ENCODE assay signal across 27 cellular contexts in genomic region chr6:98929498-98930060, GRCh38. TPM values are rescaled to one million over a fixed set of nuclear protein-coding genes. Genes with fewer than 3 reads are reported as not detected.
A peak's percentile ranks its signal among the peaks of the same experiment; 100 is the strongest.
DNase-seq lines count a peak whose midpoint lies in the region; ATAC-seq, FAIRE-seq and TF ChIP-seq lines count a peak whose summit lies in the region.
"Had no signal": no experiment of that assay in that cellular context is flagged by ENCODE, and none has a peak within 500 bp of the region (broad histone marks: within the 10 kb centered on the region; RNA-seq: fewer than 3 reads in every experiment).

No MANE protein-coding gene starts in this region.

- TF ChIP-seq POLR2A in GM12891 (IDR thresholded peaks at IDR 0.05; ENCODE audit: low read depth, low read length), result no peak

- intact Hi-C loops in pancreas (cut with DNase I), result no loop called here

- H3K4me3 ChIP-seq in fibroblast of the aortic adventitia (ENCODE audit: low read depth, low read length), result no peak overlapping the region
- H3K4me3 ChIP-seq in pancreas, result no peak overlapping the region
- H3K4me3 ChIP-seq: GM23338, neural progenitor cell had no signal

- H3K9me3 ChIP-seq in pancreas, result no peaks in the 10 kb centered on the region

- H3K27me3 ChIP-seq in pancreas, result no peaks in the 10 kb centered on the region
- H3K27me3 ChIP-seq: neural progenitor cell had no signal

- 95 to 98% methylated on average over 2 of the region's 2 CpGs for WGBS in pancreas, 2 donors

- TF ChIP-seq CTCF in fibroblast of the aortic adventitia (IDR thresholded peaks at IDR 0.05; ENCODE audit: insufficient read depth, low read length) (no peak), pancreas (IDR thresholded peaks at IDR 0.05) (no peak)

- H3K36me3 ChIP-seq in pancreas, result peaks cover 0 to 4% (median 0%) of the 10 kb centered on the region in 3 donors
- H3K36me3 ChIP-seq: neural progenitor cell had no signal

- H3K4me3 Mint-ChIP-seq in stimulated activated naive CD8-positive, alpha-beta T cell treated with anti-CD3 and anti-CD28 coated beads, Interleukin-15, amount 100 ng/mL, for 72 hours, result no peak overlapping the region
- H3K4me3 Mint-ChIP-seq: activated CD4-positive, alpha-beta T cell treated with anti-CD3 and anti-CD28 coated beads, Interleukin-2, amount 10 ng/mL, durations not matched to agents 24 days and 14 days; activated naive CD4-positive, alpha-beta T cell treated with anti-CD3 and anti-CD28 coated beads, Interleukin-2, amount 50 U/mL, for 24 hours; B cell; endodermal cell; GM23338; neural progenitor cell had no signal

- peak; percentile 57 for ATAC-seq in stimulated activated naive CD8-positive, alpha-beta T cell treated with anti-CD3 and anti-CD28 coated beads, Interleukin-15, Interleukin-2, amounts not matched to agents 100 U/mL and 50 U/mL, for 24 hours
- no peak for ATAC-seq in stimulated activated naive CD8-positive, alpha-beta T cell treated with anti-CD3 and anti-CD28 coated beads, Interleukin-15, amount 100 ng/mL, for 72 hours
- peak; percentile 57 for ATAC-seq in HG03432 (IDR thresholded peaks at IDR 0.05; ENCODE audit: unreplicated experiment)
- no peak for ATAC-seq in pancreas
- ATAC-seq in esophagus mucosa, result no peak
- ATAC-seq: GM23338, HepG2 had no signal

- H3K27ac Mint-ChIP-seq in stimulated activated naive CD8-positive, alpha-beta T cell treated with anti-CD3 and anti-CD28 coated beads, Interleukin-15, amount 100 ng/mL, for 72 hours, result peak overlapping the region in 1 of 2 donors; percentile 65
- H3K27ac Mint-ChIP-seq: activated CD4-positive, alpha-beta T cell treated with anti-CD3 and anti-CD28 coated beads, Interleukin-2, amount 10 ng/mL, durations not matched to agents 24 days and 14 days; activated naive CD4-positive, alpha-beta T cell treated with anti-CD3 and anti-CD28 coated beads, Interleukin-2, amount 50 U/mL, for 24 hours; B cell; endodermal cell; GM23338; neural progenitor cell; progenitor cell of endocrine pancreas had no signal

- no peaks in the 10 kb centered on the region for H3K9me3 Mint-ChIP-seq in stimulated activated naive CD8-positive, alpha-beta T cell treated with anti-CD3 and anti-CD28 coated beads, Interleukin-15, amount 100 ng/mL, for 72 hours
- H3K9me3 Mint-ChIP-seq: activated CD4-positive, alpha-beta T cell treated with anti-CD3 and anti-CD28 coated beads, Interleukin-2, amount 10 ng/mL, durations not matched to agents 24 days and 14 days; activated naive CD4-positive, alpha-beta T cell treated with anti-CD3 and anti-CD28 coated beads, Interleukin-2, amount 50 U/mL, for 24 hours; endodermal cell; GM23338 had no signal

- no peak overlapping the region for H3K27ac ChIP-seq in pancreas
- H3K27ac ChIP-seq: neural progenitor cell, WERI-Rb-1 had no signal

- peaks cover 37% of the 10 kb centered on the region for H3K4me1 Mint-ChIP-seq in stimulated activated naive CD8-positive, alpha-beta T cell treated with anti-CD3 and anti-CD28 coated beads, Interleukin-15, amount 100 ng/mL, for 72 hours
- H3K4me1 Mint-ChIP-seq: endodermal cell had no signal

- no peak for DNase-seq in stimulated activated naive CD8-positive, alpha-beta T cell treated with anti-CD3 and anti-CD28 coated beads, Interleukin-15, Interleukin-2, amounts not matched to agents 100 U/mL and 50 U/mL, for 24 hours
- DNase-seq in stimulated activated naive CD8-positive, alpha-beta T cell treated with anti-CD3 and anti-CD28 coated beads, Interleukin-15, amount 100 ng/mL, for 72 hours, result no peak
- peak; percentile 13 for DNase-seq in fibroblast of the aortic adventitia (ENCODE audit: low read depth)
- no peak for DNase-seq in pancreas
- no peak for DNase-seq in DMS 273 treated with DMSO at 0.1 percent for 48 hours (lab: John Stamatoyannopoulos, UW)
- no peak for DNase-seq in GM12891 (ENCODE audit: insufficient read length, low spot score)
- DNase-seq: activated CD4-positive, alpha-beta T cell treated with anti-CD3 and anti-CD28 coated beads, Interleukin-2, amount 10 ng/mL, durations not matched to agents 24 days and 14 days; aorta; caudate nucleus; DMS79 treated with DMSO at 0.1 percent for 48 hours; endodermal cell; NCI-H1092 treated with DMSO at 0.1 percent for 48 hours; NCI-H2081; NCI-H226; NCI-H774; T-helper 9 cell; WERI-Rb-1 had no signal

- H3K27me3 Mint-ChIP-seq in stimulated activated naive CD8-positive, alpha-beta T cell treated with anti-CD3 and anti-CD28 coated beads, Interleukin-15, amount 100 ng/mL, for 72 hours, result no peaks in the 10 kb centered on the region
- H3K27me3 Mint-ChIP-seq: activated CD4-positive, alpha-beta T cell treated with anti-CD3 and anti-CD28 coated beads, Interleukin-2, amount 10 ng/mL, durations not matched to agents 24 days and 14 days; activated naive CD4-positive, alpha-beta T cell treated with anti-CD3 and anti-CD28 coated beads, Interleukin-2, amount 50 U/mL, for 24 hours; B cell; progenitor cell of endocrine pancreas had no signal

- peaks cover 0 to 12% (median 0%) of the 10 kb centered on the region in 3 donors for H3K4me1 ChIP-seq in pancreas

- FAIRE-seq in pancreas (lab: Jason Lieb, UNC) (no peak), GM12891 (lab: Jason Lieb, UNC) (no peak)
- FAIRE-seq: A204.1, GM12892, HepG2 had no signal

TF ChIP-seq in GM12891, 5 proteins besides CTCF, POLR2A, EP300 and RAD21:
- TF ChIP-seq POU2F2 (IDR thresholded peaks at IDR 0.05; ENCODE audit: low read depth, low read length) (no peak), SPI1 (IDR thresholded peaks at IDR 0.05; ENCODE audit: low read depth, low read length) (no peak), POLR2AphosphoS5 (IDR thresholded peaks at IDR 0.05; ENCODE audit: low read depth, low read length) (no peak), TAF1 (IDR thresholded peaks at IDR 0.05; ENCODE audit: low read depth, low read length) (no peak), PAX5 (IDR thresholded peaks at IDR 0.05; ENCODE audit: insufficient read depth, low read length, severe bottlenecking) (no peak)

RNA-seq across cellular contexts. Expression of gene FBXL4, which starts 18.2 kb away (rescaled TPM):
- total RNA-seq in fibroblast of the aortic adventitia (ENCODE audit: low replicate concordance), result 14.7 and 23.6 TPM in 2 replicates
- 10 to 100 TPM in 5 of 6 donors, 1 to 10 TPM in 1; 9.0 to 16.9 (median 11.4) TPM for total RNA-seq in pancreas
- polyA plus RNA-seq in pancreas, result 1 to 10 TPM; 2.6 to 5.3 TPM
- polyA plus RNA-seq in GM12891 (2012; ENCODE audit: low read depth, missing spikeins), result 3.3 TPM
- 6.9 TPM for total RNA-seq in esophagus mucosa

Comparison
In these comparisons a context has a peak if more than half of its experiments do, and no peak if none do; other contexts are left out.
1. ATAC-seq: peak in stimulated activated naive CD8-positive, alpha-beta T cell treated with anti-CD3 and anti-CD28 coated beads, Interleukin-15, Interleukin-2, amounts not matched to agents 100 U/mL and 50 U/mL, for 24 hours (single experiment) and HG03432 (single experiment); none in stimulated activated naive CD8-positive, alpha-beta T cell treated with anti-CD3 and anti-CD28 coated beads, Interleukin-15, amount 100 ng/mL, for 72 hours (single experiment), pancreas (0 of 4) and esophagus mucosa (single experiment).